Comparison of ENCODE assay signal across 10 cellular contexts in genomic region chr12:112496493-112496892, GRCh38.
DNase-seq lines count a peak whose midpoint lies in the region; ATAC-seq and FAIRE-seq lines count a peak whose summit lies in the region.
"Had no signal": no experiment of that assay in that cellular context is flagged by ENCODE, and none has a peak within 500 bp of the region (broad histone marks: within the 10 kb centered on the region; RNA-seq: fewer than 3 reads in every experiment).

No MANE protein-coding gene starts in this region.

- peaks cover 15% of the 10 kb centered on the region for H3K4me1 Mint-ChIP-seq in activated naive CD8-positive, alpha-beta T cell treated with anti-CD3 and anti-CD28 coated beads, Interleukin-2, amount 50 U/mL, for 24 hours
- H3K4me1 Mint-ChIP-seq in activated naive CD8-positive, alpha-beta T cell treated with anti-CD3 and anti-CD28 coated beads for 36 hours = peaks cover 10% of the 10 kb centered on the region
- H3K4me1 Mint-ChIP-seq in stimulated activated naive B cell treated with anti-CD40 and anti-IgM and Interleukin-4, amounts not matched to agents 10 μg/mL and 1 μg/mL and 100 μg/mL, for 72 hours = peaks cover 4 to 8% of the 10 kb centered on the region in 2 donors

- no peak for DNase-seq in activated naive CD8-positive, alpha-beta T cell treated with anti-CD3 and anti-CD28 coated beads, Interleukin-2, amount 50 U/mL, for 24 hours
- no peak for DNase-seq in activated naive CD8-positive, alpha-beta T cell treated with anti-CD3 and anti-CD28 coated beads for 36 hours
- no peak for DNase-seq in stimulated activated naive B cell treated with anti-CD40 and anti-IgM and Interleukin-4, amounts not matched to agents 10 μg/mL and 1 μg/mL and 100 μg/mL, for 72 hours
- DNase-seq in HT-29 (ENCODE audit: low spot score) (no peak), urothelium cell line (ENCODE audit: low spot score) (no peak)
- DNase-seq: activated naive CD4-positive, alpha-beta T cell treated with anti-CD3 and anti-CD28 coated beads, Interleukin-2, amount 50 U/mL, for 16 hours; NCI-H226 had no signal

- ATAC-seq in activated naive CD8-positive, alpha-beta T cell treated with anti-CD3 and anti-CD28 coated beads, Interleukin-2, amount 50 U/mL, for 24 hours = peak; percentile 85
- ATAC-seq in GM21528 (IDR thresholded peaks at IDR 0.05; ENCODE audit: low FRiP score, unreplicated experiment) (peak; percentile 61), HG03280 (IDR thresholded peaks at IDR 0.05; ENCODE audit: unreplicated experiment) (peak; percentile 73), HG02571 (IDR thresholded peaks at IDR 0.05; ENCODE audit: unreplicated experiment) (no peak)
- peak; percentile 69 to 92 for ATAC-seq in stimulated activated naive B cell treated with anti-CD40 and anti-IgM and Interleukin-4, amounts not matched to agents 10 μg/mL and 1 μg/mL and 100 μg/mL, for 72 hours (replicated peaks)

- peaks cover 55% of the 10 kb centered on the region for H3K36me3 Mint-ChIP-seq in activated naive CD8-positive, alpha-beta T cell treated with anti-CD3 and anti-CD28 coated beads, Interleukin-2, amount 50 U/mL, for 24 hours (ENCODE audit: low read depth)
- H3K36me3 Mint-ChIP-seq in activated naive CD8-positive, alpha-beta T cell treated with anti-CD3 and anti-CD28 coated beads for 36 hours = peaks cover 36% of the 10 kb centered on the region
- peaks cover 51 to 68% of the 10 kb centered on the region in 2 donors for H3K36me3 Mint-ChIP-seq in stimulated activated naive B cell treated with anti-CD40 and anti-IgM and Interleukin-4, amounts not matched to agents 10 μg/mL and 1 μg/mL and 100 μg/mL, for 72 hours

- no peaks in the 10 kb centered on the region for H3K9me3 Mint-ChIP-seq in activated naive CD8-positive, alpha-beta T cell treated with anti-CD3 and anti-CD28 coated beads, Interleukin-2, amount 50 U/mL, for 24 hours
- H3K9me3 Mint-ChIP-seq in activated naive CD8-positive, alpha-beta T cell treated with anti-CD3 and anti-CD28 coated beads for 36 hours = no peaks in the 10 kb centered on the region
- no peaks in the 10 kb centered on the region for H3K9me3 Mint-ChIP-seq in stimulated activated naive B cell treated with anti-CD40 and anti-IgM and Interleukin-4, amounts not matched to agents 10 μg/mL and 1 μg/mL and 100 μg/mL, for 72 hours

- no peaks in the 10 kb centered on the region for H3K27me3 Mint-ChIP-seq in activated naive CD8-positive, alpha-beta T cell treated with anti-CD3 and anti-CD28 coated beads, Interleukin-2, amount 50 U/mL, for 24 hours
- H3K27me3 Mint-ChIP-seq in activated naive CD8-positive, alpha-beta T cell treated with anti-CD3 and anti-CD28 coated beads for 36 hours = no peaks in the 10 kb centered on the region
- no peaks in the 10 kb centered on the region for H3K27me3 Mint-ChIP-seq in stimulated activated naive B cell treated with anti-CD40 and anti-IgM and Interleukin-4, amounts not matched to agents 10 μg/mL and 1 μg/mL and 100 μg/mL, for 72 hours

- peak overlapping the region; percentile 71 for H3K27ac Mint-ChIP-seq in activated naive CD8-positive, alpha-beta T cell treated with anti-CD3 and anti-CD28 coated beads, Interleukin-2, amount 50 U/mL, for 24 hours
- H3K27ac Mint-ChIP-seq in activated naive CD8-positive, alpha-beta T cell treated with anti-CD3 and anti-CD28 coated beads for 36 hours = no peak overlapping the region
- no peak overlapping the region for H3K27ac Mint-ChIP-seq in stimulated activated naive B cell treated with anti-CD40 and anti-IgM and Interleukin-4, amounts not matched to agents 10 μg/mL and 1 μg/mL and 100 μg/mL, for 72 hours

- no peak overlapping the region for H3K4me3 Mint-ChIP-seq in activated naive CD8-positive, alpha-beta T cell treated with anti-CD3 and anti-CD28 coated beads, Interleukin-2, amount 50 U/mL, for 24 hours
- no peak overlapping the region for H3K4me3 Mint-ChIP-seq in activated naive CD8-positive, alpha-beta T cell treated with anti-CD3 and anti-CD28 coated beads for 36 hours
- H3K4me3 Mint-ChIP-seq in stimulated activated naive B cell treated with anti-CD40 and anti-IgM and Interleukin-4, amounts not matched to agents 10 μg/mL and 1 μg/mL and 100 μg/mL, for 72 hours = no peak overlapping the region

- FAIRE-seq in urothelium cell line (lab: Jason Lieb, UNC) = no peak
